11 cellular contexts compared by ENCODE assay signal in genomic region chr2:127647242-127648190, GRCh38. TPM values are rescaled to one million over a fixed set of nuclear protein-coding genes. Genes with fewer than 3 reads are reported as not detected.
A peak's percentile ranks its signal among the peaks of the same experiment; 100 is the strongest.
DNase-seq lines count a peak whose midpoint lies in the region; ATAC-seq and TF ChIP-seq lines count a peak whose summit lies in the region.
"Had no signal": no experiment of that assay in that cellular context is flagged by ENCODE, and none has a peak within 500 bp of the region (broad histone marks: within the 10 kb centered on the region; RNA-seq: fewer than 3 reads in every experiment).

No MANE protein-coding gene starts in this region.

- no peak overlapping the region for H3K27ac ChIP-seq in ACC112 (ENCODE audit: low read depth, low read length)
- H3K27ac ChIP-seq: pancreas had no signal

- DNase-seq in MG63: peak; percentile 62
- peak; percentile 45 for DNase-seq in fibroblast of pulmonary artery (ENCODE audit: low read depth)
- DNase-seq in neural crest cell (ENCODE audit: low read depth, low spot score): no peak
- no peak for DNase-seq in activated CD4-positive, alpha-beta T cell treated with anti-CD3 and anti-CD28 coated beads for 48 hours
- no peak for DNase-seq in stimulated activated CD4-positive, alpha-beta T cell treated with anti-CD3 and anti-CD28 coated beads, Interleukin-2, amount 100 ng/mL, for 48 hours
- no peak for DNase-seq in NCI-H510A treated with DMSO at 0.1 percent for 48 hours (lab: John Stamatoyannopoulos, UW)
- DNase-seq: NCI-H510A had no signal

- no peaks in the 10 kb centered on the region for H3K9me3 ChIP-seq in MG63
- H3K9me3 ChIP-seq: pancreas had no signal

- H3K4me1 ChIP-seq in ACC112 (ENCODE audit: control insufficient read depth, insufficient read depth, low read length, unreplicated experiment): peaks cover 20% of the 10 kb centered on the region

- no peaks in the 10 kb centered on the region for H3K27me3 Mint-ChIP-seq in neural crest cell (ENCODE audit: low read depth)

- H3K27ac Mint-ChIP-seq in neural crest cell (ENCODE audit: unreplicated experiment): peak overlapping the region; percentile 78

- H2AFZ ChIP-seq in ACC112 (ENCODE audit: low read length, unreplicated experiment): peak overlapping the region; percentile 65

- H3K79me2 ChIP-seq in ACC112 (ENCODE audit: control insufficient read depth, insufficient read depth, low read length, unreplicated experiment): no peaks in the 10 kb centered on the region

- ATAC-seq in HG02759 (IDR thresholded peaks at IDR 0.05; ENCODE audit: unreplicated experiment): no peak
- ATAC-seq: pancreas had no signal

- H3K27me3 ChIP-seq in ACC112 (ENCODE audit: insufficient read depth, low read length) (no peaks in the 10 kb centered on the region), MG63 (no peaks in the 10 kb centered on the region)
- H3K27me3 ChIP-seq: pancreas had no signal

- H3K9me3 Mint-ChIP-seq in neural crest cell: no peaks in the 10 kb centered on the region

- H3K4me3 ChIP-seq in ACC112 (ENCODE audit: low read depth, low read length) (no peak overlapping the region), MG63 (no peak overlapping the region), fibroblast of pulmonary artery (replicated peaks; ENCODE audit: low read depth, low read length) (no peak overlapping the region)
- H3K4me3 ChIP-seq: pancreas had no signal

- H3K4me1 Mint-ChIP-seq in neural crest cell: peaks cover 65% of the 10 kb centered on the region

- no peak for TF ChIP-seq CTCF in fibroblast of pulmonary artery (IDR thresholded peaks at IDR 0.05; ENCODE audit: low read length, missing control alignments)
- TF ChIP-seq CTCF in neural crest cell (conservative IDR thresholded peaks at IDR 0.05): no peak

- no peaks in the 10 kb centered on the region for H3K36me3 ChIP-seq in ACC112 (ENCODE audit: insufficient read depth, low read length)
- no peaks in the 10 kb centered on the region for H3K36me3 ChIP-seq in MG63
- H3K36me3 ChIP-seq: pancreas had no signal

- H3K36me3 Mint-ChIP-seq in neural crest cell (ENCODE audit: low read depth): no peaks in the 10 kb centered on the region

- peak overlapping the region; percentile 24 for H3K4me3 Mint-ChIP-seq in neural crest cell

RNA-seq across cellular contexts. Expression of gene GPR17, which starts 1.6 kb away (rescaled TPM):
- total RNA-seq in MG63 (2014; rRNA removed; shearing (Covaris generic); ENCODE audit: low replicate concordance): not detected in 2 replicates
- total RNA-seq in neural crest cell: 6.4 and 7.7 TPM in 2 replicates
- total RNA-seq: dermis microvascular lymphatic vessel endothelial cell, pancreas had no signal

RNA-seq across cellular contexts. Expression of gene LIMS2, which starts 27.8 kb away (rescaled TPM):
- total RNA-seq in MG63 (2014; rRNA removed; shearing (Covaris generic); ENCODE audit: low replicate concordance): 0.53 and 2.3 TPM in 2 replicates
- 7.6 and 8.8 TPM in 2 replicates for total RNA-seq in neural crest cell

RNA-seq across cellular contexts. Expression of gene SFT2D3, which starts 53.8 kb away (rescaled TPM):
- 8.7 and 9.2 TPM in 2 replicates for total RNA-seq in MG63 (2014; rRNA removed; shearing (Covaris generic); ENCODE audit: low replicate concordance)
- 18.8 TPM in 2 replicates for total RNA-seq in neural crest cell

Comparison
In these comparisons a context has a peak if more than half of its experiments do, and no peak if none do; other contexts are left out.
1. DNase-seq: peak in MG63 (single experiment) and fibroblast of pulmonary artery (single experiment); none in neural crest cell (single experiment), activated CD4-positive, alpha-beta T cell treated with anti-CD3 and anti-CD28 coated beads for 48 hours (single experiment), stimulated activated CD4-positive, alpha-beta T cell treated with anti-CD3 and anti-CD28 coated beads, Interleukin-2, amount 100 ng/mL, for 48 hours (0 of 2) and NCI-H510A treated with DMSO at 0.1 percent for 48 hours (single experiment).